7 cellular contexts compared by ENCODE assay signal in genomic region chr6:57900687-57901399, GRCh38.
DNase-seq lines count a peak whose midpoint lies in the region; ATAC-seq lines count a peak whose summit lies in the region.

No MANE protein-coding gene starts in this region.

- peak; percentile 9 for DNase-seq in GM04503 (ENCODE audit: low read depth)
- DNase-seq in HS-5 (ENCODE audit: low read depth), result peak; percentile 16
- DNase-seq in fibroblast of peridontal ligament (ENCODE audit: extremely low read depth), result peak; percentile 11

- ATAC-seq in GM18519 (IDR thresholded peaks at IDR 0.05; ENCODE audit: low FRiP score, unreplicated experiment), result peak; percentile 37
- ATAC-seq in GM21390 (IDR thresholded peaks at IDR 0.05; ENCODE audit: unreplicated experiment), result peak; percentile 37
- ATAC-seq in HG02623 (IDR thresholded peaks at IDR 0.05; ENCODE audit: unreplicated experiment), result peak; percentile 33
- ATAC-seq in HG03039 (IDR thresholded peaks at IDR 0.05; ENCODE audit: unreplicated experiment), result peak; percentile 44

Comparison
In these comparisons a context has a peak if more than half of its experiments do, and no peak if none do; other contexts are left out.
1. Peak in every context shown above with its lines: DNase-seq and ATAC-seq.